In the genomic region with DNA sequence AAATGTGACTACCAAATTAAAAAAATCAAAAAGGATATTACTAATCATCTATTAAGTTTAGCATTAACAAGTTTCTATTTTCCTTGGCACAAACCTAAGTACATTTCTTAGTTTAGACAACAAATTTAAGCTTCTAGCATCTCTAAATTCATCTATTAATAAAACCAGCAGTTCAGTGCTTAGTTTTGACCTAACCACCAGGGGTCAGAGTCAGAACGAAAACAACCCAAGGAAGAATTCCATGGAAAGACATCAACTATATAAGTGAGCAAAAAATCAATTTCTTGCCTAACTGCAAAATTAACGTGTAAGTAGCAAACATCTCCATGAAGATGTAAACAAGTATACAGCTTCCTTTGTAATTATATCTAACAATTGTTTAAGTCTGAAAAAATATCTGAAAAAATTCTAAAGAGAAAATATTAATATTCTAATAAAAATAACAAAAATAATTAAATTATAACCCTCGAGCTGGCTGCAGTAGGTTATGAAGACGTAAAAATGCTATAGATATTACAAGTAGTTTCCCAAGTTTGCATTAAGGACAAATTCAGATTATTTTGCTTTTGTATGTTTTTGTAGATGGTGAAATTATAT, we compare ENCODE assay signal across 10 cellular contexts.
DNase-seq lines count a peak whose midpoint lies in the region; ATAC-seq and TF ChIP-seq lines count a peak whose summit lies in the region.
"Had no signal": no experiment of that assay in that cellular context is flagged by ENCODE, and none has a peak within 500 bp of the region (broad histone marks: within the 10 kb centered on the region; RNA-seq: fewer than 3 reads in every experiment).

No MANE protein-coding gene starts in this region.

- no peak overlapping the region for H3K4me3 Mint-ChIP-seq in neural progenitor cell
- H3K4me3 Mint-ChIP-seq in activated T-helper 1 cell treated with anti-CD3 and anti-CD28 coated beads, Interleukin-12 subunit alpha, Interleukin-12 subunit beta, Interleukin-2, Interleukin-4 antibody, amounts not matched to agents 30 ng/mL and 10 ng/mL and 1 ng/mL, durations not matched to agents 14 hours and 24 hours and 36 hours: no peak overlapping the region
- H3K4me3 Mint-ChIP-seq: activated B cell treated with CpG ODN at 0.5 μM for 24 hours had no signal

- H4K20me1 ChIP-seq in mammary epithelial cell (ENCODE audit: insufficient read depth, low read length): no peaks in the 10 kb centered on the region
- H4K20me1 ChIP-seq in neural progenitor cell (ENCODE audit: low read depth): no peaks in the 10 kb centered on the region

- no peaks in the 10 kb centered on the region for H3K9me3 ChIP-seq in mammary epithelial cell (replicated peaks; ENCODE audit: insufficient read depth, low read length)
- no peaks in the 10 kb centered on the region for H3K9me3 ChIP-seq in neural progenitor cell (ENCODE audit: low read depth)
- H3K9me3 ChIP-seq in effector memory CD4-positive, alpha-beta T cell (ENCODE audit: control insufficient read depth, low read length): no peaks in the 10 kb centered on the region

- CTCF ChIA-PET in mammary epithelial cell (lab: Charles Lee; ENCODE audit: low non-redundant PET): interaction anchor here (0.6 to 1.2 kb wide), 3 partner anchors 112 to 503 kb away, joined by 4 to 26 read pairs (median 6); no protein-coding TSS in a partner anchor

- H3K36me3 ChIP-seq in mammary epithelial cell (ENCODE audit: insufficient read depth, low read length) (no peaks in the 10 kb centered on the region), neural progenitor cell (no peaks in the 10 kb centered on the region)
- no peaks in the 10 kb centered on the region for H3K36me3 ChIP-seq in effector memory CD4-positive, alpha-beta T cell (ENCODE audit: control insufficient read depth, insufficient read depth, low read length)

- no peaks in the 10 kb centered on the region for H3K27me3 ChIP-seq in mammary epithelial cell (ENCODE audit: insufficient read depth, low read length)
- no peaks in the 10 kb centered on the region for H3K27me3 ChIP-seq in neural progenitor cell
- no peaks in the 10 kb centered on the region for H3K27me3 ChIP-seq in effector memory CD4-positive, alpha-beta T cell (replicated peaks; ENCODE audit: control insufficient read depth, insufficient read depth, low read length, poor library complexity, severe bottlenecking)

- peaks cover 5% of the 10 kb centered on the region for H3K4me1 Mint-ChIP-seq in neural progenitor cell
- peaks cover 11% of the 10 kb centered on the region for H3K4me1 Mint-ChIP-seq in activated T-helper 1 cell treated with anti-CD3 and anti-CD28 coated beads, Interleukin-12 subunit alpha, Interleukin-12 subunit beta, Interleukin-2, Interleukin-4 antibody, amounts not matched to agents 30 ng/mL and 10 ng/mL and 1 ng/mL, durations not matched to agents 14 hours and 24 hours and 36 hours (ENCODE audit: low read depth)
- H3K4me1 Mint-ChIP-seq: activated B cell treated with CpG ODN at 0.5 μM for 24 hours had no signal

- H2AFZ ChIP-seq in mammary epithelial cell (ENCODE audit: low read depth, low read length) (no peak overlapping the region), neural progenitor cell (replicated peaks) (no peak overlapping the region)

- peaks cover 4% of the 10 kb centered on the region for H3K4me1 ChIP-seq in mammary epithelial cell (ENCODE audit: insufficient read depth, low read length)
- no peaks in the 10 kb centered on the region for H3K4me1 ChIP-seq in neural progenitor cell
- no peaks in the 10 kb centered on the region for H3K4me1 ChIP-seq in effector memory CD4-positive, alpha-beta T cell (ENCODE audit: control insufficient read depth, insufficient read depth, low read length, poor library complexity, severe bottlenecking)

- no peaks in the 10 kb centered on the region for H3K36me3 Mint-ChIP-seq in neural progenitor cell
- H3K36me3 Mint-ChIP-seq in activated T-helper 1 cell treated with anti-CD3 and anti-CD28 coated beads, Interleukin-12 subunit alpha, Interleukin-12 subunit beta, Interleukin-2, Interleukin-4 antibody, amounts not matched to agents 30 ng/mL and 10 ng/mL and 1 ng/mL, durations not matched to agents 14 hours and 24 hours and 36 hours (ENCODE audit: low read depth): no peaks in the 10 kb centered on the region

- in situ Hi-C loops in mammary epithelial cell (cut with MboI; ENCODE audit: low sequenced_read_pairs in 2 of 2): loop anchor here in 1 of 2 donors (10.0 kb wide), 1 partner anchor 142 kb away; no protein-coding TSS in a partner anchor

- no peak for ATAC-seq in GM18505 (IDR thresholded peaks at IDR 0.05; ENCODE audit: unreplicated experiment)
- no peak for ATAC-seq in HG03135 (IDR thresholded peaks at IDR 0.05; ENCODE audit: unreplicated experiment)

- H3K79me2 ChIP-seq in mammary epithelial cell (ENCODE audit: insufficient read depth, low read length) (no peaks in the 10 kb centered on the region), neural progenitor cell (ENCODE audit: low read depth) (no peaks in the 10 kb centered on the region)

- H3K9ac ChIP-seq in mammary epithelial cell (ENCODE audit: insufficient read depth, low read length): no peak overlapping the region
- H3K9ac ChIP-seq in neural progenitor cell: no peak overlapping the region

- 15% methylated on average over 4 of the region's 4 CpGs for WGBS in mammary epithelial cell (ENCODE audit: low coverage, missing lambda C conversion rate)

- peak; percentile 44 for DNase-seq in NCI-H1436 treated with DMSO at 0.1 percent for 48 hours (lab: John Stamatoyannopoulos, UW)
- DNase-seq in mammary epithelial cell: peak; percentile 12
- DNase-seq in neural progenitor cell (ENCODE audit: low spot score): peak; percentile 51
- no peak for DNase-seq in activated T-helper 1 cell treated with anti-CD3 and anti-CD28 coated beads, Interleukin-12 subunit alpha, Interleukin-12 subunit beta, Interleukin-2, Interleukin-4 antibody, amounts not matched to agents 30 ng/mL and 10 ng/mL and 1 ng/mL, durations not matched to agents 14 hours and 24 hours and 36 hours (ENCODE audit: low spot score)
- no peak for DNase-seq in effector memory CD4-positive, alpha-beta T cell
- DNase-seq: activated B cell treated with CpG ODN at 0.5 μM for 24 hours had no signal

- H3K9me3 Mint-ChIP-seq in neural progenitor cell: no peaks in the 10 kb centered on the region
- H3K9me3 Mint-ChIP-seq in activated T-helper 1 cell treated with anti-CD3 and anti-CD28 coated beads, Interleukin-12 subunit alpha, Interleukin-12 subunit beta, Interleukin-2, Interleukin-4 antibody, amounts not matched to agents 30 ng/mL and 10 ng/mL and 1 ng/mL, durations not matched to agents 14 hours and 24 hours and 36 hours: no peaks in the 10 kb centered on the region
- H3K9me3 Mint-ChIP-seq: activated B cell treated with CpG ODN at 0.5 μM for 24 hours had no signal

- no peaks in the 10 kb centered on the region for H3F3A ChIP-seq in neural progenitor cell (ENCODE audit: low read depth)

- intact Hi-C loops in mammary epithelial cell (cut with micrococcal nuclease): loop anchor here (1.0 to 10.0 kb wide), 5 partner anchors 142 to 1448 kb away; no protein-coding TSS in a partner anchor
- intact Hi-C loops in activated T-helper 1 cell treated with anti-CD3 and anti-CD28 coated beads, Interleukin-12 subunit alpha, Interleukin-12 subunit beta, Interleukin-2, Interleukin-4 antibody, amounts not matched to agents 30 ng/mL and 10 ng/mL and 1 ng/mL, durations not matched to agents 14 hours and 24 hours and 36 hours (cut with micrococcal nuclease): loop anchor here (1.0 kb wide), 1 partner anchor 142 kb away; no protein-coding TSS in a partner anchor

- TF ChIP-seq CTCF in GM12873 (IDR thresholded peaks at IDR 0.05; ENCODE audit: insufficient read depth, low read depth, low read length, missing control alignments) (peak; percentile 35), mammary epithelial cell (conservative IDR thresholded peaks at IDR 0.05 in 1 of 2, IDR thresholded peaks at IDR 0.05 in 1 of 2; ENCODE audit: extremely low read depth in 1 of 2, insufficient read depth in 1 of 2, low read depth in 1 of 2, low read length in 2 of 2) (peak; percentile 39 to 65), neural progenitor cell (IDR thresholded peaks at IDR 0.05) (peak; percentile 71)

- no peak for TF ChIP-seq POLR2A in GM18505 (IDR thresholded peaks at IDR 0.05; ENCODE audit: borderline replicate concordance, extremely low read depth, insufficient read depth, insufficient read length)

- H3K4me3 ChIP-seq in mammary epithelial cell (replicated peaks in 1 of 3; ENCODE audit: insufficient read depth in 1 of 3, low read depth in 2 of 3, low read length in 3 of 3) (no peak overlapping the region), neural progenitor cell (no peak overlapping the region)
- H3K4me3 ChIP-seq in effector memory CD4-positive, alpha-beta T cell (ENCODE audit: insufficient read depth, low read depth, low read length, poor library complexity, severe bottlenecking): no peak overlapping the region
- H3K4me3 ChIP-seq: skin epidermis had no signal

- no TSS peak for BruUV-seq in mammary epithelial cell (replicated peaks; lab: Mats Ljungman, UMichigan)

- H3K27ac Mint-ChIP-seq in neural progenitor cell: no peak overlapping the region
- no peak overlapping the region for H3K27ac Mint-ChIP-seq in activated T-helper 1 cell treated with anti-CD3 and anti-CD28 coated beads, Interleukin-12 subunit alpha, Interleukin-12 subunit beta, Interleukin-2, Interleukin-4 antibody, amounts not matched to agents 30 ng/mL and 10 ng/mL and 1 ng/mL, durations not matched to agents 14 hours and 24 hours and 36 hours
- H3K27ac Mint-ChIP-seq: activated B cell treated with CpG ODN at 0.5 μM for 24 hours had no signal

- dilution Hi-C loops in mammary epithelial cell (cut with HindIII; ENCODE audit: low sequenced_read_pairs): loop anchor here (25.0 kb wide), 1 partner anchor 114 kb away; the partner anchor contains the start of gene NEUROD1

- H3K27ac ChIP-seq in mammary epithelial cell (ENCODE audit: insufficient read depth, low read depth, low read length): no peak overlapping the region
- no peak overlapping the region for H3K27ac ChIP-seq in neural progenitor cell
- no peak overlapping the region for H3K27ac ChIP-seq in effector memory CD4-positive, alpha-beta T cell (ENCODE audit: insufficient read depth, low read length, poor library complexity, severe bottlenecking)
- H3K27ac ChIP-seq: skin epidermis had no signal

- H3K27me3 Mint-ChIP-seq in neural progenitor cell (ENCODE audit: insufficient read depth, low read depth): peaks cover 3% of the 10 kb centered on the region
- H3K27me3 Mint-ChIP-seq in activated T-helper 1 cell treated with anti-CD3 and anti-CD28 coated beads, Interleukin-12 subunit alpha, Interleukin-12 subunit beta, Interleukin-2, Interleukin-4 antibody, amounts not matched to agents 30 ng/mL and 10 ng/mL and 1 ng/mL, durations not matched to agents 14 hours and 24 hours and 36 hours (ENCODE audit: insufficient read depth): peaks cover 11% of the 10 kb centered on the region

- H3K4me2 ChIP-seq in mammary epithelial cell (ENCODE audit: insufficient read depth, low read depth, low read length) (no peak overlapping the region), neural progenitor cell (no peak overlapping the region)

Comparison
In these comparisons a context has a peak if more than half of its experiments do, and no peak if none do; other contexts are left out.
1. DNase-seq: peak in NCI-H1436 treated with DMSO at 0.1 percent for 48 hours (single experiment), mammary epithelial cell (single experiment) and neural progenitor cell (single experiment); none in activated T-helper 1 cell treated with anti-CD3 and anti-CD28 coated beads, Interleukin-12 subunit alpha, Interleukin-12 subunit beta, Interleukin-2, Interleukin-4 antibody, amounts not matched to agents 30 ng/mL and 10 ng/mL and 1 ng/mL, durations not matched to agents 14 hours and 24 hours and 36 hours (single experiment) and effector memory CD4-positive, alpha-beta T cell (0 of 3).
2. Peak in every context shown above with its lines, with median percentiles within 50 percentile points of each other: CTCF ChIP-seq.